Comparison of ENCODE assay signal across 17 cellular contexts in the genomic region with DNA sequence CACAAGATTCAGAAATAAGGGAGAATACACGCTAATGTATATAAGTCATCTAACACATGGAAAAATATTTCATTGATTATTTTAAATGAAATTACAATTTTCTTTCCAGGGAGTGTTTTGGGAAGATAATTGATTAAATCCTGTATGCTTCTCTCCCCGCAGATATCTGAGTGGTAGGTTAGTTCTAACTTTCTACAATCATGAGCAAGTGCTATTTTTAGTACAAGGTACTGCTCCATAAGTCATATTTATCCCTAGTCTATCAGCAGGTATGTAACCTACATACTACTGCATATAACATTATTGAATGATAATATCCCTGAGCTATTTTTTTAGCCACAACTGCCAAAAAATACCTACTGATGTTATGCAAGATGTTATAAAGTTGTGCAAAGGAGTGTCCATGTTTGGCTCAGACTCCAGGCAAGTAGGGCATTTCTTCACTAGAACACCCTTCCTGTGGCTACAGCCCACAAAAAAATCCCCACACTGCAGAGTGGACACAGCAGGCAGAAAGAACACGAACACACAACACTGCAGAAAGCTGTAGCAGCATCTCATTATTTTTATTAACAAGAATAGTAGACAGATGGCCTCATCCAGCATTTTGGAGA.
DNase-seq lines count a peak whose midpoint lies in the region; TF ChIP-seq lines count a peak whose summit lies in the region.
"Had no signal": no experiment of that assay in that cellular context is flagged by ENCODE, and none has a peak within 500 bp of the region (broad histone marks: within the 10 kb centered on the region; RNA-seq: fewer than 3 reads in every experiment).

No MANE protein-coding gene starts in this region.

- intact Hi-C loops in CD14-positive monocyte (cut with micrococcal nuclease): loop anchor here in 1 of 2 donors (10.0 kb wide), 1 partner anchor 291 kb away; no protein-coding TSS in a partner anchor
- intact Hi-C loops in activated T-helper 2 cell treated with anti-CD3 and anti-CD28 coated beads, Interferon-gamma antibody, Interleukin-2, Interleukin-4, amounts not matched to agents 10 μg/mL and 5 μg/mL and 100 μg/mL, durations not matched to agents 14 hours and 24 hours and 36 hours (cut with micrococcal nuclease): no loop called here

- H3K4me1 Mint-ChIP-seq in nephron progenitor cell: peaks cover 20% of the 10 kb centered on the region
- H3K4me1 Mint-ChIP-seq in CD14-positive monocyte: peaks cover 12% of the 10 kb centered on the region
- no peaks in the 10 kb centered on the region for H3K4me1 Mint-ChIP-seq in activated T-helper 2 cell treated with anti-CD3 and anti-CD28 coated beads, Interferon-gamma antibody, Interleukin-2, Interleukin-4, amounts not matched to agents 10 μg/mL and 5 μg/mL and 100 μg/mL, durations not matched to agents 14 hours and 24 hours and 36 hours (ENCODE audit: low read depth)
- H3K4me1 Mint-ChIP-seq: activated CD4-positive, alpha-beta T cell treated with anti-CD3 and anti-CD28 coated beads for 36 hours; nephron had no signal

- peaks cover 23% of the 10 kb centered on the region for H3K36me3 Mint-ChIP-seq in nephron progenitor cell (ENCODE audit: low read depth)
- H3K36me3 Mint-ChIP-seq in CD14-positive monocyte: no peaks in the 10 kb centered on the region
- H3K36me3 Mint-ChIP-seq in activated T-helper 2 cell treated with anti-CD3 and anti-CD28 coated beads, Interferon-gamma antibody, Interleukin-2, Interleukin-4, amounts not matched to agents 10 μg/mL and 5 μg/mL and 100 μg/mL, durations not matched to agents 14 hours and 24 hours and 36 hours (ENCODE audit: low read depth): no peaks in the 10 kb centered on the region
- H3K36me3 Mint-ChIP-seq: activated naive CD4-positive, alpha-beta T cell treated with anti-CD3 and anti-CD28 coated beads, Interleukin-2, amount 50 U/mL, for 72 hours had no signal

- peaks cover 33% of the 10 kb centered on the region for H3K9me3 Mint-ChIP-seq in nephron progenitor cell
- peaks cover 0 to 2% (median 0%) of the 10 kb centered on the region in 7 donors for H3K9me3 Mint-ChIP-seq in CD14-positive monocyte
- no peaks in the 10 kb centered on the region for H3K9me3 Mint-ChIP-seq in activated T-helper 2 cell treated with anti-CD3 and anti-CD28 coated beads, Interferon-gamma antibody, Interleukin-2, Interleukin-4, amounts not matched to agents 10 μg/mL and 5 μg/mL and 100 μg/mL, durations not matched to agents 14 hours and 24 hours and 36 hours
- H3K9me3 Mint-ChIP-seq: activated naive CD4-positive, alpha-beta T cell treated with anti-CD3 and anti-CD28 coated beads, Interleukin-2, amount 50 U/mL, for 72 hours; activated T-helper 1 cell treated with anti-CD3 and anti-CD28 coated beads, Interleukin-12 subunit alpha, Interleukin-12 subunit beta, Interleukin-2, Interleukin-4 antibody, amounts not matched to agents 30 ng/mL and 10 ng/mL and 1 ng/mL, durations not matched to agents 14 hours and 24 hours and 36 hours had no signal

- TF ChIP-seq CTCF in nephron progenitor cell (IDR thresholded peaks at IDR 0.05) (no peak), CD14-positive monocyte (IDR thresholded peaks at IDR 0.05) (no peak)

- DNase-seq in DMS 273 (lab: John Stamatoyannopoulos, UW; ENCODE audit: unreplicated experiment) (peak; percentile 26), DMS 273 treated with DMSO at 0.1 percent for 48 hours (lab: John Stamatoyannopoulos, UW) (no peak), NCI-H524 treated with DMSO at 0.1 percent for 48 hours (lab: John Stamatoyannopoulos, UW) (peak; percentile 23), fibroblast of peridontal ligament (ENCODE audit: extremely low read depth) (peak; percentile 6), nephron progenitor cell (no peak), CD14-positive monocyte (ENCODE audit: low spot score) (no peak), G401 (ENCODE audit: low spot score) (no peak)
- DNase-seq in activated T-helper 2 cell treated with anti-CD3 and anti-CD28 coated beads, Interferon-gamma antibody, Interleukin-2, Interleukin-4, amounts not matched to agents 10 μg/mL and 5 μg/mL and 100 μg/mL, durations not matched to agents 14 hours and 24 hours and 36 hours (ENCODE audit: low spot score): no peak
- DNase-seq: 8988T; effector CD4-positive, alpha-beta T cell; left lung; MG63; upper lobe of left lung had no signal

- in situ Hi-C loops in G401 (cut with HindIII; ENCODE audit: low sequenced_read_pairs): no loop called here

- H3K27ac Mint-ChIP-seq in nephron progenitor cell: peak overlapping the region; percentile 8
- H3K27ac Mint-ChIP-seq in CD14-positive monocyte: no peak overlapping the region
- H3K27ac Mint-ChIP-seq in activated T-helper 2 cell treated with anti-CD3 and anti-CD28 coated beads, Interferon-gamma antibody, Interleukin-2, Interleukin-4, amounts not matched to agents 10 μg/mL and 5 μg/mL and 100 μg/mL, durations not matched to agents 14 hours and 24 hours and 36 hours: no peak overlapping the region
- H3K27ac Mint-ChIP-seq: activated CD4-positive, alpha-beta T cell treated with anti-CD3 and anti-CD28 coated beads for 36 hours; activated T-helper 1 cell treated with anti-CD3 and anti-CD28 coated beads, Interleukin-12 subunit alpha, Interleukin-12 subunit beta, Interleukin-2, Interleukin-4 antibody, amounts not matched to agents 30 ng/mL and 10 ng/mL and 1 ng/mL, durations not matched to agents 14 hours and 24 hours and 36 hours had no signal

- H3K27me3 Mint-ChIP-seq in nephron progenitor cell (ENCODE audit: low read depth, poor library complexity) (no peaks in the 10 kb centered on the region), CD14-positive monocyte (ENCODE audit: low read depth in 3 of 3) (peaks cover 0 to 4% (median 0%) of the 10 kb centered on the region in 3 donors)
- no peaks in the 10 kb centered on the region for H3K27me3 Mint-ChIP-seq in activated T-helper 2 cell treated with anti-CD3 and anti-CD28 coated beads, Interferon-gamma antibody, Interleukin-2, Interleukin-4, amounts not matched to agents 10 μg/mL and 5 μg/mL and 100 μg/mL, durations not matched to agents 14 hours and 24 hours and 36 hours (ENCODE audit: low read depth)
- H3K27me3 Mint-ChIP-seq: activated CD4-positive, alpha-beta T cell treated with anti-CD3 and anti-CD28 coated beads for 36 hours had no signal

- H3K4me3 Mint-ChIP-seq in nephron progenitor cell (peak overlapping the region; percentile 33), CD14-positive monocyte (no peak overlapping the region)
- no peak overlapping the region for H3K4me3 Mint-ChIP-seq in activated T-helper 2 cell treated with anti-CD3 and anti-CD28 coated beads, Interferon-gamma antibody, Interleukin-2, Interleukin-4, amounts not matched to agents 10 μg/mL and 5 μg/mL and 100 μg/mL, durations not matched to agents 14 hours and 24 hours and 36 hours (ENCODE audit: low read depth)
- H3K4me3 Mint-ChIP-seq: activated CD4-positive, alpha-beta T cell treated with anti-CD3 and anti-CD28 coated beads for 36 hours; activated T-helper 1 cell treated with anti-CD3 and anti-CD28 coated beads, Interleukin-12 subunit alpha, Interleukin-12 subunit beta, Interleukin-2, Interleukin-4 antibody, amounts not matched to agents 30 ng/mL and 10 ng/mL and 1 ng/mL, durations not matched to agents 14 hours and 24 hours and 36 hours had no signal

Comparison
In these comparisons a context has a peak if more than half of its experiments do, and no peak if none do; other contexts are left out.
1. DNase-seq: peak in DMS 273 (single experiment), NCI-H524 treated with DMSO at 0.1 percent for 48 hours (single experiment) and fibroblast of peridontal ligament (single experiment); none in DMS 273 treated with DMSO at 0.1 percent for 48 hours (single experiment), nephron progenitor cell (single experiment), CD14-positive monocyte (single experiment), G401 (single experiment) and activated T-helper 2 cell treated with anti-CD3 and anti-CD28 coated beads, Interferon-gamma antibody, Interleukin-2, Interleukin-4, amounts not matched to agents 10 μg/mL and 5 μg/mL and 100 μg/mL, durations not matched to agents 14 hours and 24 hours and 36 hours (single experiment).